In genomic region chr3:141308588-141309218, GRCh38 we compare ENCODE assay signal across 8 cellular contexts. TPM values are rescaled to one million over a fixed set of nuclear protein-coding genes. Genes with fewer than 3 reads are reported as not detected.
DNase-seq lines count a peak whose midpoint lies in the region; ATAC-seq, FAIRE-seq and TF ChIP-seq lines count a peak whose summit lies in the region.

No MANE protein-coding gene starts in this region.

- H3K27ac ChIP-seq in brain microvascular endothelial cell (no peak overlapping the region), HepG2 (ENCODE audit: extremely low read length, insufficient read depth, low read length) (no peak overlapping the region)

- H3K4me3 Mint-ChIP-seq in activated CD4-positive, alpha-beta T cell treated with anti-CD3 and anti-CD28 coated beads for 36 hours, result no peak overlapping the region

- 41% methylated on average over 10 of the region's 13 CpGs for WGBS in HepG2 (ENCODE audit: low lambda C conversion rate)

- POLR2A ChIA-PET in activated CD4-positive, alpha-beta T cell treated with anti-CD3 and anti-CD28 coated beads for 36 hours (lab: Charles Lee), result no interaction called here
- POLR2A ChIA-PET in HepG2 (lab: Yijun Ruan, JAX), result interaction anchor here (0.6 to 4.5 kb wide), 6 partner anchors 15 to 439 kb away, joined by 3 to 16 read pairs (median 4); partner anchors contain the start of gene PXYLP1

- no peaks in the 10 kb centered on the region for H3K36me3 ChIP-seq in brain microvascular endothelial cell (replicated peaks)
- no peaks in the 10 kb centered on the region for H3K36me3 ChIP-seq in HepG2 (replicated peaks in 1 of 2; ENCODE audit: control insufficient read depth in 1 of 2, insufficient read depth in 2 of 2, low read length in 2 of 2)

- H3K27me3 ChIP-seq in brain microvascular endothelial cell (replicated peaks) (no peaks in the 10 kb centered on the region), HepG2 (ENCODE audit: control insufficient read depth in 1 of 2, insufficient read depth in 2 of 2, low read length in 2 of 2) (no peaks in the 10 kb centered on the region)

- no TSS peak for BruUV-seq in HepG2 (replicated peaks; lab: Mats Ljungman, UMichigan)

- H3K9me3 Mint-ChIP-seq in activated CD4-positive, alpha-beta T cell treated with anti-CD3 and anti-CD28 coated beads for 36 hours (ENCODE audit: low read depth), result no peaks in the 10 kb centered on the region

- no peak overlapping the region for H2AFZ ChIP-seq in HepG2 (ENCODE audit: low read length)

- no peak for DNase-seq in activated CD4-positive, alpha-beta T cell treated with anti-CD3 and anti-CD28 coated beads for 36 hours
- no peak for DNase-seq in activated CD4-positive, alpha-beta T cell treated with anti-CD3 and anti-CD28 coated beads for 1 hour
- DNase-seq in NCI-H2107 (lab: John Stamatoyannopoulos, UW) (peak; percentile 44), brain microvascular endothelial cell (peak; percentile 39), HepG2 (ENCODE audit: low spot score) (peak; percentile 80), KBM-7 (no peak), middle frontal gyrus (ENCODE audit: extremely low spot score, low spot score) (no peak)

- peaks cover 28% of the 10 kb centered on the region for H3K4me1 ChIP-seq in HepG2 (ENCODE audit: insufficient read depth, low read length)

- in situ Hi-C loops in brain microvascular endothelial cell (cut with HindIII; ENCODE audit: low pct_ligation_motif_present, low sequenced_read_pairs) (no loop called here), HepG2 (cut with HindIII; ENCODE audit: extremely low pct_ligation_motif_present, low pct_unique_long_range_greater_than_20kb) (loop anchor here (5.0 to 10.0 kb wide), 2 partner anchors 149 to 256 kb away; no protein-coding TSS in a partner anchor), KBM-7 (cut with MboI; ENCODE audit: low pct_unique_long_range_greater_than_20kb, low sequenced_read_pairs) (no loop called here)

- peaks cover 55% of the 10 kb centered on the region for H3K4me1 Mint-ChIP-seq in activated CD4-positive, alpha-beta T cell treated with anti-CD3 and anti-CD28 coated beads for 36 hours

- H3K27me3 Mint-ChIP-seq in activated CD4-positive, alpha-beta T cell treated with anti-CD3 and anti-CD28 coated beads for 36 hours, result no peaks in the 10 kb centered on the region

- peaks cover 3% of the 10 kb centered on the region for H3K36me3 Mint-ChIP-seq in activated CD4-positive, alpha-beta T cell treated with anti-CD3 and anti-CD28 coated beads for 36 hours (ENCODE audit: low read depth)

- H3K9ac ChIP-seq in HepG2 (ENCODE audit: insufficient read depth, low read depth, low read length), result 0 out of 2 replicates have a peak overlapping the region, but pooled peaks have one; percentile 8

- H3K27ac Mint-ChIP-seq in activated CD4-positive, alpha-beta T cell treated with anti-CD3 and anti-CD28 coated beads for 36 hours, result peak overlapping the region; percentile 92

- TF ChIP-seq CTCF in brain microvascular endothelial cell (IDR thresholded peaks at IDR 0.05; ENCODE audit: low read depth, low read length, missing control alignments) (peak; percentile 80), HepG2 (CRISPR knock-in tag; IDR thresholded peaks at IDR 0.05) (peak; percentile 88)

- peak; percentile 91 for FAIRE-seq in HepG2 (lab: Jason Lieb, UNC)

- TF ChIP-seq POLR2A in HepG2 (IDR thresholded peaks at IDR 0.05; ENCODE audit: insufficient read depth in 1 of 2, low read depth in 2 of 2, low read length in 2 of 2), result no peak

- intact Hi-C loops in activated CD4-positive, alpha-beta T cell treated with anti-CD3 and anti-CD28 coated beads for 36 hours (cut with DNase I, micrococcal nuclease), result no loop called here
- intact Hi-C loops in HepG2 (cut with micrococcal nuclease; ENCODE audit: unreplicated experiment), result loop anchor here (5.0 to 10.0 kb wide), 2 partner anchors 254 to 566 kb away; partner anchors contain the start of gene ATP1B3

- CTCF ChIA-PET in activated CD4-positive, alpha-beta T cell treated with anti-CD3 and anti-CD28 coated beads for 36 hours (lab: Charles Lee), result interaction anchor here (0.8 to 8.2 kb wide), 8 partner anchors 17 to 469 kb away, joined by 3 to 111 read pairs (median 4); partner anchors contain the start of gene PXYLP1
- CTCF ChIA-PET in HepG2 (lab: Yijun Ruan, JAX; ENCODE audit: low intra/inter-chr PET ratio, low total read pairs), result interaction anchor here (0.7 kb wide), 1 partner anchor 253 kb away, joined by 4 read pairs; no protein-coding TSS in a partner anchor

- no peaks in the 10 kb centered on the region for H3K9me3 ChIP-seq in HepG2 (ENCODE audit: low read length)

- ATAC-seq in activated CD4-positive, alpha-beta T cell treated with anti-CD3 and anti-CD28 coated beads for 36 hours, result no peak
- peak; percentile 69 for ATAC-seq in HepG2
- ATAC-seq in HG02642 (IDR thresholded peaks at IDR 0.05; ENCODE audit: poor library complexity, unreplicated experiment), result no peak

- peak; percentile 46 for TF ChIP-seq RAD21 in HepG2 (CRISPR knock-in tag; IDR thresholded peaks at IDR 0.05)

- H3K79me2 ChIP-seq in HepG2 (ENCODE audit: insufficient read depth, low read length), result no peaks in the 10 kb centered on the region

- TF ChIP-seq EP300 in HepG2 (IDR thresholded peaks at IDR 0.05; ENCODE audit: low read depth in 2 of 2, low read length in 2 of 2), result no peak
- TF ChIP-seq EP300 in HepG2 (CRISPR knock-in tag; IDR thresholded peaks at IDR 0.05; ENCODE audit: borderline replicate concordance), result no peak

- H3K4me2 ChIP-seq in HepG2 (ENCODE audit: low read depth, low read length), result peak overlapping the region; percentile 37; the same call in 1 of the 2 replicates

- H4K20me1 ChIP-seq in HepG2 (ENCODE audit: insufficient read depth, low read length), result no peaks in the 10 kb centered on the region

- H3K4me3 ChIP-seq in brain microvascular endothelial cell (ENCODE audit: low read depth, low read length) (no peak overlapping the region), HepG2 (replicated peaks in 1 of 3; ENCODE audit: insufficient read depth in 1 of 3, low read depth in 2 of 3, low read length in 3 of 3) (no peak overlapping the region)

TF ChIP-seq in HepG2, 621 proteins besides CTCF, POLR2A, EP300 and RAD21 (continues in another document):
- no peak for TF ChIP-seq ZNF253 (CRISPR knock-in tag; IDR thresholded peaks at IDR 0.05; ENCODE audit: borderline replicate concordance)
- 0 out of 2 replicates have a peak, but pooled peaks have one; percentile 63 for TF ChIP-seq ZGPAT (CRISPR knock-in tag; IDR thresholded peaks at IDR 0.05)

RNA-seq across cellular contexts. Expression of gene ZBTB38, which starts 59.6 kb away (rescaled TPM):
- 10 to 100 TPM; 21.3 to 22.0 TPM for total RNA-seq in activated CD4-positive, alpha-beta T cell treated with anti-CD3 and anti-CD28 coated beads for 36 hours
- 51.7 and 77.9 TPM in 2 replicates for total RNA-seq in HepG2 (2016; rRNA removed; fragmentation: Illumina TruSeq; extraction: Trizol)
- 8.0 and 8.8 TPM in 2 replicates for total RNA-seq in HepG2 (2016; cell fraction: cytosol; rRNA removed; fragmentation: Illumina TruSeq; extraction: Trizol; ENCODE audit: low read depth)
- 47.2 and 73.5 TPM in 2 replicates for total RNA-seq in HepG2 (2016; cell fraction: insoluble cytoplasmic fraction; rRNA removed; fragmentation: Illumina TruSeq; extraction: Trizol)
- 24.0 and 25.0 TPM in 2 replicates for total RNA-seq in HepG2 (2016; cell fraction: membrane; rRNA removed; fragmentation: Illumina TruSeq; extraction: Trizol)
- 50.9 and 56.2 TPM in 2 replicates for total RNA-seq in HepG2 (2016; cell fraction: nucleus; rRNA removed; fragmentation: Illumina TruSeq; extraction: Trizol)
- polyA plus RNA-seq in HepG2 (2011; rRNA removed), result 20.4 and 26.8 TPM in 2 replicates
- polyA plus RNA-seq in HepG2 (2011; cell fraction: cytosol; rRNA removed), result 14.8 and 18.8 TPM in 2 replicates
- polyA plus RNA-seq in HepG2 (2011; cell fraction: nucleus; rRNA removed), result 26.0 and 30.5 TPM in 2 replicates
- polyA plus RNA-seq in HepG2 (2012), result 30.3 and 41.4 TPM in 2 replicates
- polyA plus RNA-seq in HepG2 (2016; cell fraction: cytosol; fragmentation: Illumina TruSeq; extraction: Trizol; ENCODE audit: low read depth), result 0.80 and 1.00 TPM in 2 replicates
- polyA plus RNA-seq in HepG2 (2016; cell fraction: insoluble cytoplasmic fraction; fragmentation: Illumina TruSeq; extraction: Trizol; ENCODE audit: low read depth), result 32.5 and 33.4 TPM in 2 replicates
- 2.7 and 3.4 TPM in 2 replicates for polyA plus RNA-seq in HepG2 (2016; cell fraction: membrane; fragmentation: Illumina TruSeq; extraction: Trizol; ENCODE audit: low read depth)
- polyA plus RNA-seq in HepG2 (2016; cell fraction: nucleus; fragmentation: Illumina TruSeq; extraction: Trizol; ENCODE audit: insufficient read depth, low read depth), result 35.8 and 35.9 TPM in 2 replicates
- 48.8 and 66.3 TPM in 2 replicates for polyA minus RNA-seq in HepG2 (2011; rRNA and poly(A)+ RNA removed; ENCODE audit: low replicate concordance)
- polyA minus RNA-seq in HepG2 (2011; cell fraction: cytosol; rRNA and poly(A)+ RNA removed), result 52.1 and 52.3 TPM in 2 replicates
- polyA minus RNA-seq in HepG2 (2011; cell fraction: nucleus; rRNA and poly(A)+ RNA removed), result 130 and 149 TPM in 2 replicates

Comparison
In these comparisons a context has a peak if more than half of its experiments do, and no peak if none do; other contexts are left out.
1. DNase-seq: peak in NCI-H2107 (single experiment), brain microvascular endothelial cell (single experiment) and HepG2 (single experiment); none in activated CD4-positive, alpha-beta T cell treated with anti-CD3 and anti-CD28 coated beads for 36 hours (single experiment), activated CD4-positive, alpha-beta T cell treated with anti-CD3 and anti-CD28 coated beads for 1 hour (single experiment), KBM-7 (single experiment) and middle frontal gyrus (single experiment).